11 cellular contexts compared by ENCODE assay signal in the genomic region with DNA sequence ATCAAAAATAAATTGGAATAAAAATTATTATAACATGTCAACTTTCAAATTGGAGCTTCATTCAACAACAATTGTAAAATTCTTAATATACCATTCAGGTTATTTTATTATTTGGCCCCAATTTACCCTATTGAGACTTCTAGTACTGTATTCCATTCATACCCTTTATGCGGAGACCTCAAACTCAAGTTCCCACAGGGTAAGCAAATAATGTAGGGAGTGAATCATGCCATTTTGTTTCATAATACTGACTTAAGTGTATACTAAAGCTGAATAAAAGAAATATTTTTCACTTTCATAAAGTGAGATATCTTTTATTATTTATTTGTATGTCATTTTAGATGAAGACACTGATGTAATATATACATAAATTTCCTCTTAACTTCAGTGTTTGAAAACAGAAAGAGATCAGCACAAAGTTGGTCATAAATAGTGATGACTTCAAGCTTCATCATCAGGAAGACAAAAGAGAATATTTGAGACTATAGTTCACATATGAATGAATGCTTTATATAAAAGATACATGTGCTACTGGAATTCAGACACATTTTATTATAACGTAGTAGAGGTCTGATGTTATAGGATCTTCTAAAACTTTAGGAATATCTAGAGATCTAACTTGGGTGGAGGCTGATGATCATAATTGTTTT.
"Had no signal": no experiment of that assay in that cellular context is flagged by ENCODE, and none has a peak within 500 bp of the region (broad histone marks: within the 10 kb centered on the region; RNA-seq: fewer than 3 reads in every experiment).

No MANE protein-coding gene starts in this region.

- H3K27me3 ChIP-seq: heart left ventricle, suprapubic skin, thyroid gland had no signal

- DNase-seq: dermis blood vessel endothelial cell; heart left ventricle; hippocampal formation; mucosa of descending colon; naive thymus-derived CD8-positive, alpha-beta T cell; posterior cingulate gyrus; stimulated activated naive CD8-positive, alpha-beta T cell treated with anti-CD3 and anti-CD28 coated beads, Interleukin-15, Interleukin-2, amounts not matched to agents 100 U/mL and 50 U/mL, for 24 hours; thyroid gland had no signal

- H3K9me3 ChIP-seq: mucosa of descending colon, suprapubic skin, thyroid gland had no signal

- FAIRE-seq: islet of Langerhans, urothelium cell line had no signal

- H3K36me3 ChIP-seq: heart left ventricle, suprapubic skin, thyroid gland had no signal

- H3K27ac ChIP-seq: heart left ventricle, suprapubic skin, thyroid gland had no signal

- H3K4me3 ChIP-seq: heart left ventricle, mucosa of descending colon, suprapubic skin, thyroid gland had no signal

- H3K4me1 ChIP-seq: heart left ventricle, suprapubic skin, thyroid gland had no signal
